Comparison of ENCODE assay signal across 17 cellular contexts in genomic region chr19:52688335-52688734, GRCh38. TPM values are rescaled to one million over a fixed set of nuclear protein-coding genes. Genes with fewer than 3 reads are reported as not detected.
DNase-seq lines count a peak whose midpoint lies in the region; ATAC-seq and TF ChIP-seq lines count a peak whose summit lies in the region.
"Had no signal": no experiment of that assay in that cellular context is flagged by ENCODE, and none has a peak within 500 bp of the region (broad histone marks: within the 10 kb centered on the region; RNA-seq: fewer than 3 reads in every experiment).

No MANE protein-coding gene starts in this region.

- H3K9me3 Mint-ChIP-seq in natural killer cell (no peaks in the 10 kb centered on the region), glutamatergic neuron (ENCODE audit: unreplicated experiment) (peaks cover 10% of the 10 kb centered on the region), type B pancreatic cell (no peaks in the 10 kb centered on the region), H9 (peaks cover 0 to 1% of the 10 kb centered on the region in 2 experiments; a peak in 1 of 5 replicates)
- H3K9me3 Mint-ChIP-seq in natural killer cell treated with Interleukin-12 subunit alpha and Interleukin-12 subunit beta and Interleukin-15 and Interleukin-18, amount 100 ng/mL, for 72 hours: no peaks in the 10 kb centered on the region
- peaks cover 7% of the 10 kb centered on the region for H3K9me3 Mint-ChIP-seq in activated T-helper 1 cell treated with anti-CD3 and anti-CD28 coated beads, Interleukin-12 subunit alpha, Interleukin-12 subunit beta, Interleukin-2, Interleukin-4 antibody, amounts not matched to agents 30 ng/mL and 10 ng/mL and 1 ng/mL, durations not matched to agents 14 hours and 24 hours and 36 hours
- H3K9me3 Mint-ChIP-seq: activated CD4-positive, alpha-beta memory T cell treated with anti-CD3 and anti-CD28 coated beads for 36 hours; effector memory CD8-positive, alpha-beta T cell had no signal

- H4K5ac ChIP-seq in H9 (ENCODE audit: insufficient read length, low read depth, low read length): no peak overlapping the region

- H3K79me1 ChIP-seq in H9 (ENCODE audit: insufficient read depth, low read depth, low read length, poor library complexity, severe bottlenecking): no peaks in the 10 kb centered on the region

- H3K4me1 Mint-ChIP-seq in natural killer cell: peaks cover 29 to 43% of the 10 kb centered on the region in 2 donors
- peaks cover 31 to 36% of the 10 kb centered on the region in 2 donors for H3K4me1 Mint-ChIP-seq in natural killer cell treated with Interleukin-12 subunit alpha and Interleukin-12 subunit beta and Interleukin-15 and Interleukin-18, amount 100 ng/mL, for 72 hours (ENCODE audit: low read depth in 2 of 2)
- peaks cover 33% of the 10 kb centered on the region for H3K4me1 Mint-ChIP-seq in activated T-helper 1 cell treated with anti-CD3 and anti-CD28 coated beads, Interleukin-12 subunit alpha, Interleukin-12 subunit beta, Interleukin-2, Interleukin-4 antibody, amounts not matched to agents 30 ng/mL and 10 ng/mL and 1 ng/mL, durations not matched to agents 14 hours and 24 hours and 36 hours (ENCODE audit: low read depth)
- peaks cover 17% of the 10 kb centered on the region for H3K4me1 Mint-ChIP-seq in glutamatergic neuron (ENCODE audit: low read depth, unreplicated experiment)
- peaks cover 37% of the 10 kb centered on the region for H3K4me1 Mint-ChIP-seq in type B pancreatic cell (ENCODE audit: unreplicated experiment)
- H3K4me1 Mint-ChIP-seq in H9: peaks cover 18 to 20% of the 10 kb centered on the region in 2 experiments

- H3K27ac ChIP-seq in H9 (ENCODE audit: insufficient read length, low read depth, low read length): no peak overlapping the region
- H3K27ac ChIP-seq: cardiac muscle cell, suprapubic skin had no signal

- H3K23me2 ChIP-seq in H9 (ENCODE audit: insufficient read length, low read depth, low read length, poor library complexity, severe bottlenecking): peaks cover 13% of the 10 kb centered on the region

- no peak overlapping the region for H2BK5ac ChIP-seq in H9 (ENCODE audit: insufficient read length, low read length)

- H3K23ac ChIP-seq in H9 (ENCODE audit: insufficient read length, low read depth, low read length): no peak overlapping the region

- no peak overlapping the region for H2AK5ac ChIP-seq in H9 (ENCODE audit: insufficient read length, low read length)

- H3K4me1 ChIP-seq in H9 (ENCODE audit: insufficient read depth, low read length): no peaks in the 10 kb centered on the region

- H3K36me3 Mint-ChIP-seq in natural killer cell: no peaks in the 10 kb centered on the region
- H3K36me3 Mint-ChIP-seq in natural killer cell treated with Interleukin-12 subunit alpha and Interleukin-12 subunit beta and Interleukin-15 and Interleukin-18, amount 100 ng/mL, for 72 hours: peaks cover 20% of the 10 kb centered on the region
- peaks cover 27% of the 10 kb centered on the region for H3K36me3 Mint-ChIP-seq in activated T-helper 1 cell treated with anti-CD3 and anti-CD28 coated beads, Interleukin-12 subunit alpha, Interleukin-12 subunit beta, Interleukin-2, Interleukin-4 antibody, amounts not matched to agents 30 ng/mL and 10 ng/mL and 1 ng/mL, durations not matched to agents 14 hours and 24 hours and 36 hours (ENCODE audit: low read depth)
- peaks cover 5% of the 10 kb centered on the region for H3K36me3 Mint-ChIP-seq in glutamatergic neuron (ENCODE audit: unreplicated experiment)
- H3K36me3 Mint-ChIP-seq in type B pancreatic cell: peaks cover 25% of the 10 kb centered on the region
- peaks cover 0 to 7% (median 0%) of the 10 kb centered on the region in 3 experiments; a peak in 2 of 7 replicates for H3K36me3 Mint-ChIP-seq in H9 (ENCODE audit: insufficient read depth in 1 of 3, low read depth in 3 of 3)

- H3K27me3 Mint-ChIP-seq in natural killer cell (ENCODE audit: low read depth in 2 of 2): no peaks in the 10 kb centered on the region
- H3K27me3 Mint-ChIP-seq in natural killer cell treated with Interleukin-12 subunit alpha and Interleukin-12 subunit beta and Interleukin-15 and Interleukin-18, amount 100 ng/mL, for 72 hours: no peaks in the 10 kb centered on the region
- no peaks in the 10 kb centered on the region for H3K27me3 Mint-ChIP-seq in activated T-helper 1 cell treated with anti-CD3 and anti-CD28 coated beads, Interleukin-12 subunit alpha, Interleukin-12 subunit beta, Interleukin-2, Interleukin-4 antibody, amounts not matched to agents 30 ng/mL and 10 ng/mL and 1 ng/mL, durations not matched to agents 14 hours and 24 hours and 36 hours (ENCODE audit: insufficient read depth)
- H3K27me3 Mint-ChIP-seq in glutamatergic neuron (ENCODE audit: unreplicated experiment): peaks cover 13% of the 10 kb centered on the region
- no peaks in the 10 kb centered on the region for H3K27me3 Mint-ChIP-seq in type B pancreatic cell
- H3K27me3 Mint-ChIP-seq in H9 (ENCODE audit: low read depth): peaks cover 28% of the 10 kb centered on the region
- H3K27me3 Mint-ChIP-seq: activated CD4-positive, alpha-beta memory T cell treated with anti-CD3 and anti-CD28 coated beads for 36 hours; effector memory CD8-positive, alpha-beta T cell had no signal

- no peak overlapping the region for H3K9ac ChIP-seq in H9 (ENCODE audit: extremely low read depth, insufficient read length, low read length)

- no peak overlapping the region for H3K4me2 ChIP-seq in H9 (ENCODE audit: insufficient read depth, insufficient read length, low read length)

- no peak overlapping the region for H4K8ac ChIP-seq in H9 (replicated peaks; ENCODE audit: insufficient read length, low read depth, low read length)

- TF ChIP-seq CTCF in natural killer cell (IDR thresholded peaks at IDR 0.05) (no peak), glutamatergic neuron (IDR thresholded peaks at IDR 0.05; ENCODE audit: partially characterized antibody, unreplicated experiment) (no peak), type B pancreatic cell (conservative IDR thresholded peaks at IDR 0.05) (no peak), H9 (conservative IDR thresholded peaks at IDR 0.05) (no peak)

- H3K9me3 ChIP-seq in H9 (ENCODE audit: control insufficient read depth, low read depth, low read length): no peaks in the 10 kb centered on the region
- H3K9me3 ChIP-seq: suprapubic skin had no signal

- no peak overlapping the region for H2BK120ac ChIP-seq in H9 (ENCODE audit: low read depth, low read length, poor library complexity, severe bottlenecking)

- no peak for DNase-seq in natural killer cell
- DNase-seq in natural killer cell treated with Interleukin-12 subunit alpha and Interleukin-12 subunit beta and Interleukin-15 and Interleukin-18, amount 100 ng/mL, for 72 hours (ENCODE audit: low spot score): no peak
- DNase-seq in activated T-helper 1 cell treated with anti-CD3 and anti-CD28 coated beads, Interleukin-12 subunit alpha, Interleukin-12 subunit beta, Interleukin-2, Interleukin-4 antibody, amounts not matched to agents 30 ng/mL and 10 ng/mL and 1 ng/mL, durations not matched to agents 14 hours and 24 hours and 36 hours (ENCODE audit: low spot score): no peak
- DNase-seq in glutamatergic neuron: no peak
- DNase-seq in type B pancreatic cell (ENCODE audit: extremely low spot score, unreplicated experiment): no peak
- no peak for DNase-seq in stimulated activated CD4-positive, alpha-beta T cell treated with anti-CD3 and anti-CD28 coated beads, Interleukin-1b, Interleukin-23, amount 100 ng/mL, for 48 hours
- DNase-seq in H9: no peak
- no peak for DNase-seq in GOT3 (lab: John Stamatoyannopoulos, UW)
- DNase-seq: activated CD4-positive, alpha-beta memory T cell treated with anti-CD3 and anti-CD28 coated beads for 36 hours; activated gamma-delta T cell treated with Interleukin-2 at 50 U/mL for 16 hours; effector memory CD8-positive, alpha-beta T cell; midbrain; NCI-H1694 treated with DMSO at 0.1 percent for 48 hours; NCI-H526; posterior cingulate gyrus had no signal

- no peak overlapping the region for H3K18ac ChIP-seq in H9 (ENCODE audit: insufficient read length, low read depth, low read length)

- H4K91ac ChIP-seq in H9 (ENCODE audit: insufficient read length, low read depth, low read length): no peak overlapping the region

- no peak overlapping the region for H3K14ac ChIP-seq in H9 (ENCODE audit: insufficient read depth, low read length)

- no peak overlapping the region for H3T11ph ChIP-seq in H9 (ENCODE audit: low read length)

- no CpG with 5 or more reads among the region's 2 CpGs for WGBS in H9 (ENCODE audit: extremely low coverage, insufficient read length, low lambda C conversion rate)

- peak overlapping the region; percentile 97 for H3K4me3 Mint-ChIP-seq in natural killer cell
- H3K4me3 Mint-ChIP-seq in natural killer cell treated with Interleukin-12 subunit alpha and Interleukin-12 subunit beta and Interleukin-15 and Interleukin-18, amount 100 ng/mL, for 72 hours: no peak overlapping the region
- H3K4me3 Mint-ChIP-seq in activated T-helper 1 cell treated with anti-CD3 and anti-CD28 coated beads, Interleukin-12 subunit alpha, Interleukin-12 subunit beta, Interleukin-2, Interleukin-4 antibody, amounts not matched to agents 30 ng/mL and 10 ng/mL and 1 ng/mL, durations not matched to agents 14 hours and 24 hours and 36 hours: peak overlapping the region; percentile 94
- H3K4me3 Mint-ChIP-seq in glutamatergic neuron (ENCODE audit: unreplicated experiment): peak overlapping the region; percentile 94
- H3K4me3 Mint-ChIP-seq in type B pancreatic cell: peak overlapping the region; percentile 98
- H3K4me3 Mint-ChIP-seq in H9: no peak overlapping the region

- H2BK12ac ChIP-seq in H9 (ENCODE audit: insufficient read length, low read depth, low read length): no peak overlapping the region

- no peaks in the 10 kb centered on the region for H3K79me2 ChIP-seq in H9 (ENCODE audit: insufficient read depth, low read length)

- H3K4ac ChIP-seq in H9 (ENCODE audit: low read depth, low read length): no peak overlapping the region

- intact Hi-C loops in natural killer cell (cut with micrococcal nuclease): no loop called here
- intact Hi-C loops in activated T-helper 1 cell treated with anti-CD3 and anti-CD28 coated beads, Interleukin-12 subunit alpha, Interleukin-12 subunit beta, Interleukin-2, Interleukin-4 antibody, amounts not matched to agents 30 ng/mL and 10 ng/mL and 1 ng/mL, durations not matched to agents 14 hours and 24 hours and 36 hours (cut with micrococcal nuclease): loop anchor here (5.0 kb wide), 1 partner anchor 744 kb away; the partner anchor contains the start of gene ZNF761

- H3K56ac ChIP-seq in H9 (ENCODE audit: insufficient read length, low read depth, low read length): no peak overlapping the region

- H2BK15ac ChIP-seq in H9 (ENCODE audit: low read depth, low read length): no peak overlapping the region

- no peaks in the 10 kb centered on the region for H4K20me1 ChIP-seq in H9 (ENCODE audit: control insufficient read depth, insufficient read depth, insufficient read length)

- peak overlapping the region; percentile 1 to 93 for H3K27ac Mint-ChIP-seq in natural killer cell
- H3K27ac Mint-ChIP-seq in natural killer cell treated with Interleukin-12 subunit alpha and Interleukin-12 subunit beta and Interleukin-15 and Interleukin-18, amount 100 ng/mL, for 72 hours: no peak overlapping the region
- no peak overlapping the region for H3K27ac Mint-ChIP-seq in activated T-helper 1 cell treated with anti-CD3 and anti-CD28 coated beads, Interleukin-12 subunit alpha, Interleukin-12 subunit beta, Interleukin-2, Interleukin-4 antibody, amounts not matched to agents 30 ng/mL and 10 ng/mL and 1 ng/mL, durations not matched to agents 14 hours and 24 hours and 36 hours
- no peak overlapping the region for H3K27ac Mint-ChIP-seq in glutamatergic neuron (ENCODE audit: unreplicated experiment)
- H3K27ac Mint-ChIP-seq in type B pancreatic cell: peak overlapping the region; percentile 97
- no peak overlapping the region for H3K27ac Mint-ChIP-seq in H9
- H3K27ac Mint-ChIP-seq: activated CD4-positive, alpha-beta memory T cell treated with anti-CD3 and anti-CD28 coated beads for 36 hours had no signal

- no peak overlapping the region for H2AFZ ChIP-seq in H9 (ENCODE audit: low read length)

- ATAC-seq in natural killer cell: no peak
- ATAC-seq in natural killer cell treated with Interleukin-12 subunit alpha and Interleukin-12 subunit beta and Interleukin-15 and Interleukin-18, amount 100 ng/mL, for 72 hours: no peak
- ATAC-seq: effector memory CD8-positive, alpha-beta T cell had no signal

- no peak overlapping the region for H2BK20ac ChIP-seq in H9 (ENCODE audit: low read depth, low read length, poor library complexity, severe bottlenecking)

- no peaks in the 10 kb centered on the region; the same call in 1 of the 2 replicates for H3K27me3 ChIP-seq in H9 (ENCODE audit: insufficient read depth, low read length)
- H3K27me3 ChIP-seq: cardiac muscle cell, suprapubic skin had no signal

RNA-seq across cellular contexts. Expression of gene ZNF611, which starts 46.5 kb away (rescaled TPM):
- 10 to 100 TPM; 41.2 to 58.0 (median 44.2) TPM for total RNA-seq in natural killer cell
- total RNA-seq in natural killer cell treated with Interleukin-12 subunit alpha and Interleukin-12 subunit beta and Interleukin-15 and Interleukin-18, amount 100 ng/mL, for 72 hours: 10 to 100 TPM; 39.1 to 50.7 TPM
- total RNA-seq in activated T-helper 1 cell treated with anti-CD3 and anti-CD28 coated beads, Interleukin-12 subunit alpha, Interleukin-12 subunit beta, Interleukin-2, Interleukin-4 antibody, amounts not matched to agents 30 ng/mL and 10 ng/mL and 1 ng/mL, durations not matched to agents 14 hours and 24 hours and 36 hours: 17.0 and 21.0 TPM in 2 replicates
- total RNA-seq in glutamatergic neuron (ENCODE audit: unreplicated experiment): 36.2 TPM
- 24.7 and 27.3 TPM in 2 replicates for total RNA-seq in type B pancreatic cell (ENCODE audit: low replicate concordance)
- 25.1 and 25.6 TPM in 2 replicates for total RNA-seq in H9 (2021)

RNA-seq across cellular contexts. Expression of gene ZNF83, which starts 50.2 kb away (rescaled TPM):
- total RNA-seq in natural killer cell (100 to 1,000 TPM in 1 of 3 donors, 10 to 100 TPM in 2; 46.8 to 114 (median 96.9) TPM), glutamatergic neuron (ENCODE audit: unreplicated experiment) (62.3 TPM), type B pancreatic cell (ENCODE audit: low replicate concordance) (76.2 and 81.0 TPM in 2 replicates), H9 (2021) (28.7 and 31.6 TPM in 2 replicates)
- total RNA-seq in natural killer cell treated with Interleukin-12 subunit alpha and Interleukin-12 subunit beta and Interleukin-15 and Interleukin-18, amount 100 ng/mL, for 72 hours: 10 to 100 TPM; 20.2 to 25.8 TPM
- 23.5 and 25.8 TPM in 2 replicates for total RNA-seq in activated T-helper 1 cell treated with anti-CD3 and anti-CD28 coated beads, Interleukin-12 subunit alpha, Interleukin-12 subunit beta, Interleukin-2, Interleukin-4 antibody, amounts not matched to agents 30 ng/mL and 10 ng/mL and 1 ng/mL, durations not matched to agents 14 hours and 24 hours and 36 hours

Comparison
In these comparisons a context has a peak if more than half of its experiments do, and no peak if none do; other contexts are left out.
1. H3K27ac Mint-ChIP-seq: peak in natural killer cell (2 of 2) and type B pancreatic cell (single experiment); none in natural killer cell treated with Interleukin-12 subunit alpha and Interleukin-12 subunit beta and Interleukin-15 and Interleukin-18, amount 100 ng/mL, for 72 hours (0 of 2), activated T-helper 1 cell treated with anti-CD3 and anti-CD28 coated beads, Interleukin-12 subunit alpha, Interleukin-12 subunit beta, Interleukin-2, Interleukin-4 antibody, amounts not matched to agents 30 ng/mL and 10 ng/mL and 1 ng/mL, durations not matched to agents 14 hours and 24 hours and 36 hours (single experiment), glutamatergic neuron (single experiment) and H9 (0 of 3).
2. H3K4me3 Mint-ChIP-seq: peak in natural killer cell (single experiment), activated T-helper 1 cell treated with anti-CD3 and anti-CD28 coated beads, Interleukin-12 subunit alpha, Interleukin-12 subunit beta, Interleukin-2, Interleukin-4 antibody, amounts not matched to agents 30 ng/mL and 10 ng/mL and 1 ng/mL, durations not matched to agents 14 hours and 24 hours and 36 hours (single experiment), glutamatergic neuron (single experiment) and type B pancreatic cell (single experiment); none in natural killer cell treated with Interleukin-12 subunit alpha and Interleukin-12 subunit beta and Interleukin-15 and Interleukin-18, amount 100 ng/mL, for 72 hours (single experiment) and H9 (0 of 2).